Comparison of ENCODE assay signal across 13 cellular contexts in the genomic region with DNA sequence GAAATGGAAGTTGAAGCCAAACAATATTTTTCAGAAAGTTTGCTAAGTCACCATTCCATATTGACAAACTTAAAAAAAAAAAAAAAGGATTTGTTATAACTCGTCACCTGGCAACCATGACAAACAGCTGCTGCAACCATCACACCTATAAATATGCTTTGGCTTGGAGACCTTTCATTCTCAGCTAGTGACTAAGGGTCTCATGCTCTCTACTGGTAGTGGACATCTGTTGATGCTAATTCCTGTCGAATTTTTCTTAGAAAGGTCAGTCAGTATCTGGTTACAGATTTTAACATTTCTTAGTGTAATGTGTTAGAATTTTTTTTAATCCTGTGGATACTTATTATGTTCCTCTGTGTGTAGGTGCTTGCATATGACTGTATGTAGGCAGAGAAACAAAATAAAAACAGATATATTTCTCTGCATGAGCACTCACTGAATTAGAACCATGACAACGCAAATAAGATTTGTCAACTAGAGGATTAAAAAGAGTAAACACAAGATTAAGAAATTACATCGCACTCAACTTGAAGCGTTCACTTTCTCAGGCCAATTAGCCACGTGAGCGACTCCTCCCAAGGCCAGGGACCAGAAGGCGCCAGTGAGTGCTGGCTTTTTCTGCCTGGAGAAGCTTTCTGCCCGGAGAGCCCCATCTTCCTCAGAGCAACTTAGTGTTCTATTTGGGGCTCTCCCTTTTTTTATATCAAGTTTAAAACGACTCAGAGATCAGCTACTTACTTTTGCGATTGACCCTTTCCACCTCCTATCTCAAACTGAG. TPM values are rescaled to one million over a fixed set of nuclear protein-coding genes. Genes with fewer than 3 reads are reported as not detected.
DNase-seq lines count a peak whose midpoint lies in the region; ATAC-seq and TF ChIP-seq lines count a peak whose summit lies in the region.
"Had no signal": no experiment of that assay in that cellular context is flagged by ENCODE, and none has a peak within 500 bp of the region (broad histone marks: within the 10 kb centered on the region; RNA-seq: fewer than 3 reads in every experiment).

No MANE protein-coding gene starts in this region.

- no peak for TF ChIP-seq POLR2A in vagina (IDR thresholded peaks at IDR 0.05)

- ATAC-seq in activated naive CD8-positive, alpha-beta T cell treated with anti-CD3 and anti-CD28 coated beads, Interleukin-2, amount 50 U/mL, for 24 hours = no peak
- ATAC-seq in GM18867 (IDR thresholded peaks at IDR 0.05; ENCODE audit: unreplicated experiment) (no peak), GM19351 (IDR thresholded peaks at IDR 0.05; ENCODE audit: unreplicated experiment) (no peak)
- ATAC-seq: HCT116 had no signal

- H3K4me3 ChIP-seq in vagina = no peak overlapping the region

- H3K27ac ChIP-seq in vagina = peak overlapping the region; percentile 63

- H3K27ac Mint-ChIP-seq in activated naive CD8-positive, alpha-beta T cell = peak overlapping the region; percentile 35
- no peak overlapping the region for H3K27ac Mint-ChIP-seq in activated naive CD8-positive, alpha-beta T cell treated with anti-CD3 and anti-CD28 coated beads, Interleukin-2, amount 50 U/mL, for 24 hours
- H3K27ac Mint-ChIP-seq: activated naive CD8-positive, alpha-beta T cell treated with anti-CD3 and anti-CD28 coated beads, Interleukin-2, amount 10 ng/mL, durations not matched to agents 7 days and 5 days; nephron had no signal

- peaks cover 8% of the 10 kb centered on the region for H3K9me3 ChIP-seq in vagina

- H3K4me3 Mint-ChIP-seq in activated naive CD8-positive, alpha-beta T cell = no peak overlapping the region
- H3K4me3 Mint-ChIP-seq in activated naive CD8-positive, alpha-beta T cell treated with anti-CD3 and anti-CD28 coated beads, Interleukin-2, amount 50 U/mL, for 24 hours = no peak overlapping the region
- H3K4me3 Mint-ChIP-seq: activated naive CD8-positive, alpha-beta T cell treated with anti-CD3 and anti-CD28 coated beads, Interleukin-2, amount 10 ng/mL, durations not matched to agents 7 days and 5 days had no signal

- H3K27me3 Mint-ChIP-seq in activated naive CD8-positive, alpha-beta T cell = no peaks in the 10 kb centered on the region
- H3K27me3 Mint-ChIP-seq in activated naive CD8-positive, alpha-beta T cell treated with anti-CD3 and anti-CD28 coated beads, Interleukin-2, amount 50 U/mL, for 24 hours = no peaks in the 10 kb centered on the region
- H3K27me3 Mint-ChIP-seq: activated naive CD8-positive, alpha-beta T cell treated with anti-CD3 and anti-CD28 coated beads, Interleukin-2, amount 10 ng/mL, durations not matched to agents 7 days and 5 days had no signal

- peaks cover 20% of the 10 kb centered on the region for H3K36me3 Mint-ChIP-seq in activated naive CD8-positive, alpha-beta T cell
- H3K36me3 Mint-ChIP-seq in activated naive CD8-positive, alpha-beta T cell treated with anti-CD3 and anti-CD28 coated beads, Interleukin-2, amount 50 U/mL, for 24 hours (ENCODE audit: low read depth) = peaks cover 16% of the 10 kb centered on the region

- no peaks in the 10 kb centered on the region for H3K36me3 ChIP-seq in vagina

- peaks cover 4% of the 10 kb centered on the region for H3K9me3 Mint-ChIP-seq in activated naive CD8-positive, alpha-beta T cell (ENCODE audit: low read depth)
- H3K9me3 Mint-ChIP-seq in activated naive CD8-positive, alpha-beta T cell treated with anti-CD3 and anti-CD28 coated beads, Interleukin-2, amount 50 U/mL, for 24 hours = peaks cover 20% of the 10 kb centered on the region

- peaks cover 38% of the 10 kb centered on the region for H3K4me1 Mint-ChIP-seq in activated naive CD8-positive, alpha-beta T cell (ENCODE audit: low read depth)
- peaks cover 23% of the 10 kb centered on the region for H3K4me1 Mint-ChIP-seq in activated naive CD8-positive, alpha-beta T cell treated with anti-CD3 and anti-CD28 coated beads, Interleukin-2, amount 50 U/mL, for 24 hours

- TF ChIP-seq CTCF in vagina (IDR thresholded peaks at IDR 0.05) = no peak

- no peak for DNase-seq in activated naive CD8-positive, alpha-beta T cell treated with anti-CD3 and anti-CD28 coated beads, Interleukin-2, amount 50 U/mL, for 24 hours
- DNase-seq in amniotic epithelial cell (ENCODE audit: low read depth) = peak; percentile 33
- DNase-seq in kidney glomerular epithelial cell (lab: John Stamatoyannopoulos, UW) = peak; percentile 73
- DNase-seq in vagina (ENCODE audit: extremely low spot score in 2 of 2) = no peak
- DNase-seq in NCI-H187 treated with DMSO at 0.1 percent for 48 hours (lab: John Stamatoyannopoulos, UW) = no peak
- DNase-seq: activated naive CD8-positive, alpha-beta T cell treated with anti-CD3 and anti-CD28 coated beads, Interleukin-2, amount 10 ng/mL, durations not matched to agents 7 days and 5 days; OCI-M1; stimulated activated naive CD4-positive, alpha-beta T cell treated with Interleukin-2 at 50 U/mL for 16 hours had no signal

- peaks cover 21% of the 10 kb centered on the region for H3K4me1 ChIP-seq in vagina

- intact Hi-C loops in vagina (cut with DNase I) = loop anchor here (10.0 kb wide), 1 partner anchor 52 kb away; no protein-coding TSS in a partner anchor

- no peaks in the 10 kb centered on the region for H3K27me3 ChIP-seq in vagina

RNA-seq across cellular contexts. Expression of gene ZNF622, which starts 27.0 kb away (rescaled TPM):
- 19.4 TPM for total RNA-seq in vagina

Comparison
In these comparisons a context has a peak if more than half of its experiments do, and no peak if none do; other contexts are left out.
1. DNase-seq: peak in amniotic epithelial cell (single experiment) and kidney glomerular epithelial cell (single experiment); none in activated naive CD8-positive, alpha-beta T cell treated with anti-CD3 and anti-CD28 coated beads, Interleukin-2, amount 50 U/mL, for 24 hours (single experiment), vagina (0 of 2) and NCI-H187 treated with DMSO at 0.1 percent for 48 hours (single experiment).